In genomic region chr4:177227636-177228035, GRCh38 we compare ENCODE assay signal across 21 cellular contexts.
DNase-seq lines count a peak whose midpoint lies in the region; ATAC-seq and TF ChIP-seq lines count a peak whose summit lies in the region.
"Had no signal": no experiment of that assay in that cellular context is flagged by ENCODE, and none has a peak within 500 bp of the region (broad histone marks: within the 10 kb centered on the region; RNA-seq: fewer than 3 reads in every experiment).

No MANE protein-coding gene starts in this region.

- no peak for DNase-seq in stimulated activated naive CD8-positive, alpha-beta T cell treated with anti-CD3 and anti-CD28 coated beads, Interleukin-15, amount 100 ng/mL, for 72 hours
- no peak for DNase-seq in stimulated activated naive CD8-positive, alpha-beta T cell treated with anti-CD3 and anti-CD28 coated beads, Interleukin-15, Interleukin-2, amounts not matched to agents 100 U/mL and 50 U/mL, for 24 hours
- DNase-seq in neuronal stem cell (ENCODE audit: low spot score) (no peak), NCI-H1417 (lab: John Stamatoyannopoulos, UW) (no peak), lower leg skin (ENCODE audit: low spot score in 2 of 2) (no peak), COLO829 (ENCODE audit: low spot score) (no peak)
- DNase-seq: AML-193; CD4-positive, alpha-beta T cell; CD8-positive, alpha-beta T cell; COR-L47; DMS 273 treated with DMSO at 0.1 percent for 48 hours; DMS153; DMS53; DMS79 had no signal

- H3K4me1 ChIP-seq in neuronal stem cell (ENCODE audit: control insufficient read depth in 2 of 2, insufficient read depth in 1 of 2, low read depth in 1 of 2, low read length in 2 of 2) = no peaks in the 10 kb centered on the region
- H3K4me1 ChIP-seq: A549; BLaER1 treated with 17β-estradiol and CSF1 and Interleukin-3, amounts not matched to agents 10 nM and 100 nM had no signal

- H3K27me3 Mint-ChIP-seq in stimulated activated naive CD8-positive, alpha-beta T cell treated with anti-CD3 and anti-CD28 coated beads, Interleukin-15, amount 100 ng/mL, for 72 hours = no peaks in the 10 kb centered on the region
- H3K27me3 Mint-ChIP-seq: B cell; CD4-positive, alpha-beta T cell had no signal

- H3K27me3 ChIP-seq in neuronal stem cell (ENCODE audit: control insufficient read depth in 3 of 3, insufficient read depth in 3 of 3, low read depth in 1 of 3, low read length in 3 of 3) = no peaks in the 10 kb centered on the region
- H3K27me3 ChIP-seq: BLaER1 treated with 17β-estradiol and CSF1 and Interleukin-3, amounts not matched to agents 10 nM and 100 nM had no signal

- no peak overlapping the region for H4K91ac ChIP-seq in neuronal stem cell (ENCODE audit: low read depth, low read length, poor library complexity)

- ATAC-seq in stimulated activated naive CD8-positive, alpha-beta T cell treated with anti-CD3 and anti-CD28 coated beads, Interleukin-15, amount 100 ng/mL, for 72 hours = peak; percentile 28
- ATAC-seq in stimulated activated naive CD8-positive, alpha-beta T cell treated with anti-CD3 and anti-CD28 coated beads, Interleukin-15, Interleukin-2, amounts not matched to agents 100 U/mL and 50 U/mL, for 24 hours = no peak
- ATAC-seq: A549; CD8-positive, alpha-beta T cell; GM12878 had no signal

- H2BK120ac ChIP-seq in neuronal stem cell (ENCODE audit: low read depth, low read length) = no peak overlapping the region

- no peak overlapping the region for H3K4ac ChIP-seq in neuronal stem cell (ENCODE audit: low read length)

- no peaks in the 10 kb centered on the region for H3K9me3 Mint-ChIP-seq in stimulated activated naive CD8-positive, alpha-beta T cell treated with anti-CD3 and anti-CD28 coated beads, Interleukin-15, amount 100 ng/mL, for 72 hours
- H3K9me3 Mint-ChIP-seq: CD4-positive, alpha-beta T cell; CD8-positive, alpha-beta T cell had no signal

- peaks cover 7% of the 10 kb centered on the region for H3K4me1 Mint-ChIP-seq in stimulated activated naive CD8-positive, alpha-beta T cell treated with anti-CD3 and anti-CD28 coated beads, Interleukin-15, amount 100 ng/mL, for 72 hours

- no peak overlapping the region for H2BK12ac ChIP-seq in neuronal stem cell (ENCODE audit: low read length)

- no peak overlapping the region for H2AFZ ChIP-seq in neuronal stem cell (ENCODE audit: low read length)

- H4K8ac ChIP-seq in neuronal stem cell (ENCODE audit: low read depth, low read length) = no peak overlapping the region

- no peak overlapping the region for H3K14ac ChIP-seq in neuronal stem cell (ENCODE audit: low read length)

- peak overlapping the region; percentile 47 for H3K27ac ChIP-seq in KOPT-K1 (ENCODE audit: low read depth, low read length, poor library complexity, severe bottlenecking)
- no peak overlapping the region for H3K27ac ChIP-seq in neuronal stem cell (replicated peaks; ENCODE audit: low read length)
- H3K27ac ChIP-seq: 22Rv1; A549; BLaER1 treated with 17β-estradiol and CSF1 and Interleukin-3, amounts not matched to agents 10 nM and 100 nM; C4-2B had no signal

- H3K4me3 Mint-ChIP-seq in stimulated activated naive CD8-positive, alpha-beta T cell treated with anti-CD3 and anti-CD28 coated beads, Interleukin-15, amount 100 ng/mL, for 72 hours = no peak overlapping the region
- H3K4me3 Mint-ChIP-seq: B cell; CD4-positive, alpha-beta T cell; CD8-positive, alpha-beta T cell had no signal

- H3K9me3 ChIP-seq in KOPT-K1 (ENCODE audit: insufficient read depth, low read length, poor library complexity, severe bottlenecking) = peaks cover 5% of the 10 kb centered on the region
- H3K9me3 ChIP-seq in neuronal stem cell (replicated peaks in 1 of 2; ENCODE audit: control insufficient read depth in 2 of 2, insufficient read depth in 1 of 2, low read depth in 1 of 2, low read length in 2 of 2) = no peaks in the 10 kb centered on the region
- H3K9me3 ChIP-seq: A549 had no signal

- no peak overlapping the region for H2BK5ac ChIP-seq in neuronal stem cell (ENCODE audit: low read length)

- no peak for TF ChIP-seq POLR2A in lower leg skin (IDR thresholded peaks at IDR 0.05)

- peak overlapping the region; percentile 63 for H2AK5ac ChIP-seq in neuronal stem cell (ENCODE audit: low read depth, low read length)

- H3K23ac ChIP-seq in neuronal stem cell (ENCODE audit: low read depth, low read length, poor library complexity) = no peak overlapping the region

- no CpG with 5 or more reads among the region's 21 CpGs for WGBS in neuronal stem cell (ENCODE audit: extremely low coverage in 2 of 2, insufficient read length in 2 of 2, insufficient replicate concordance in 1 of 2), 2 donors
- WGBS in lower leg skin, 2 donors = 97 to 99% methylated on average over 12 to 13 of the region's 21 CpGs

- H3K4me3 ChIP-seq in neuronal stem cell (ENCODE audit: low read length in 2 of 2) (no peak overlapping the region), lower leg skin (ENCODE audit: low read depth, poor library complexity, severe bottlenecking) (no peak overlapping the region)
- H3K4me3 ChIP-seq: A549; BLaER1 treated with 17β-estradiol and CSF1 and Interleukin-3, amounts not matched to agents 10 nM and 100 nM; GM12878 had no signal

- H3K4me2 ChIP-seq in neuronal stem cell (ENCODE audit: insufficient read depth, low read length, poor library complexity, severe bottlenecking) = no peak overlapping the region
- H3K4me2 ChIP-seq: A549; BLaER1 treated with 17β-estradiol and CSF1 and Interleukin-3, amounts not matched to agents 10 nM and 100 nM had no signal

- no peak for TF ChIP-seq CTCF in lower leg skin (IDR thresholded peaks at IDR 0.05)

- intact Hi-C loops in lower leg skin (cut with DNase I; ENCODE audit: low total_unique reads) = no loop called here

- H3K36me3 ChIP-seq in KOPT-K1 (ENCODE audit: insufficient read depth, low read length) (peaks cover 32% of the 10 kb centered on the region), neuronal stem cell (replicated peaks in 1 of 2; ENCODE audit: control insufficient read depth in 2 of 2, insufficient read depth in 2 of 2, low read length in 2 of 2) (no peaks in the 10 kb centered on the region)
- H3K36me3 ChIP-seq: BLaER1 treated with 17β-estradiol and CSF1 and Interleukin-3, amounts not matched to agents 10 nM and 100 nM had no signal

- H3K18ac ChIP-seq in neuronal stem cell (ENCODE audit: low read length) = no peak overlapping the region

- no peak overlapping the region for H2BK15ac ChIP-seq in neuronal stem cell (ENCODE audit: low read length)

- no peak overlapping the region for H3K27ac Mint-ChIP-seq in stimulated activated naive CD8-positive, alpha-beta T cell treated with anti-CD3 and anti-CD28 coated beads, Interleukin-15, amount 100 ng/mL, for 72 hours
- H3K27ac Mint-ChIP-seq: B cell; CD4-positive, alpha-beta T cell; CD8-positive, alpha-beta T cell had no signal

- no peaks in the 10 kb centered on the region for H3K79me1 ChIP-seq in neuronal stem cell (ENCODE audit: low read depth, low read length)

- no peak overlapping the region for H3K9ac ChIP-seq in neuronal stem cell (ENCODE audit: low read depth, low read length, poor library complexity)
- H3K9ac ChIP-seq: BLaER1 treated with 17β-estradiol and CSF1 and Interleukin-3, amounts not matched to agents 10 nM and 100 nM had no signal
